ENCODE assay signal across 8 cellular contexts in genomic region chr2:201259216-201259615, GRCh38. TPM values are rescaled to one million over a fixed set of nuclear protein-coding genes. Genes with fewer than 3 reads are reported as not detected.
DNase-seq lines count a peak whose midpoint lies in the region; ATAC-seq and TF ChIP-seq lines count a peak whose summit lies in the region.

No MANE protein-coding gene starts in this region.

- no peak for TF ChIP-seq CTCF in prostate gland (IDR thresholded peaks at IDR 0.05)

- H3K27ac Mint-ChIP-seq in stimulated activated naive CD8-positive, alpha-beta T cell treated with anti-CD3 and anti-CD28 coated beads, Interleukin-15, Interleukin-2, amounts not matched to agents 100 ng/mL and 50 ng/mL, for 24 hours: peak overlapping the region; percentile 65
- peak overlapping the region; percentile 98 for H3K27ac Mint-ChIP-seq in activated naive CD8-positive, alpha-beta T cell treated with anti-CD3 and anti-CD28 coated beads, Interleukin-2, amount 10 ng/mL, durations not matched to agents 7 days and 5 days
- H3K27ac Mint-ChIP-seq in memory B cell: peak overlapping the region; percentile 99

- H3K4me3 Mint-ChIP-seq in stimulated activated naive CD8-positive, alpha-beta T cell treated with anti-CD3 and anti-CD28 coated beads, Interleukin-15, Interleukin-2, amounts not matched to agents 100 ng/mL and 50 ng/mL, for 24 hours: peak overlapping the region; percentile 93
- peak overlapping the region; percentile 83 for H3K4me3 Mint-ChIP-seq in activated naive CD8-positive, alpha-beta T cell treated with anti-CD3 and anti-CD28 coated beads, Interleukin-2, amount 10 ng/mL, durations not matched to agents 7 days and 5 days
- peak overlapping the region; percentile 14 for H3K4me3 Mint-ChIP-seq in memory B cell

- no peak overlapping the region for H3K27ac ChIP-seq in prostate gland

- WGBS in prostate gland: 84% methylated on average over 5 of the region's 5 CpGs

- no peak for DNase-seq in stimulated activated naive CD8-positive, alpha-beta T cell treated with anti-CD3 and anti-CD28 coated beads, Interleukin-15, Interleukin-2, amounts not matched to agents 100 U/mL and 50 U/mL, for 24 hours
- no peak for DNase-seq in activated naive CD8-positive, alpha-beta T cell treated with anti-CD3 and anti-CD28 coated beads, Interleukin-2, amount 10 ng/mL, durations not matched to agents 7 days and 5 days
- no peak for DNase-seq in memory B cell (ENCODE audit: low spot score in 2 of 2)
- DNase-seq in prostate gland (ENCODE audit: low spot score): no peak
- no peak for DNase-seq in EL

- POLR2A ChIA-PET in activated naive CD8-positive, alpha-beta T cell treated with anti-CD3 and anti-CD28 coated beads, Interleukin-2, amount 10 ng/mL, durations not matched to agents 7 days and 5 days (lab: Charles Lee): interaction anchor here (0.7 to 11.3 kb wide), 13 partner anchors 11 to 521 kb away, joined by 3 to 147 read pairs (median 10); partner anchors contain the start of genes ALS2, CASP10, CLK1 and STRADB

- TF ChIP-seq POLR2A in prostate gland (IDR thresholded peaks at IDR 0.05): no peak

- intact Hi-C loops in prostate gland (cut with DNase I): no loop called here

- H3K4me1 Mint-ChIP-seq in stimulated activated naive CD8-positive, alpha-beta T cell treated with anti-CD3 and anti-CD28 coated beads, Interleukin-15, Interleukin-2, amounts not matched to agents 100 ng/mL and 50 ng/mL, for 24 hours (ENCODE audit: low read depth): peaks cover 89% of the 10 kb centered on the region
- H3K4me1 Mint-ChIP-seq in activated naive CD8-positive, alpha-beta T cell treated with anti-CD3 and anti-CD28 coated beads, Interleukin-2, amount 10 ng/mL, durations not matched to agents 7 days and 5 days: peaks cover 66% of the 10 kb centered on the region
- peaks cover 41% of the 10 kb centered on the region for H3K4me1 Mint-ChIP-seq in memory B cell

- H3K4me3 ChIP-seq in prostate gland: peak overlapping the region in 1 of 2 donors; percentile 38

- ATAC-seq in stimulated activated naive CD8-positive, alpha-beta T cell treated with anti-CD3 and anti-CD28 coated beads, Interleukin-15, Interleukin-2, amounts not matched to agents 100 U/mL and 50 U/mL, for 24 hours: no peak
- no peak for ATAC-seq in activated naive CD8-positive, alpha-beta T cell treated with anti-CD3 and anti-CD28 coated beads, Interleukin-2, amount 10 ng/mL, durations not matched to agents 7 days and 5 days (ENCODE audit: low read depth)
- ATAC-seq in memory B cell (ENCODE audit: low read depth) (no peak), HG03565 (IDR thresholded peaks at IDR 0.05; ENCODE audit: unreplicated experiment) (no peak)
- no peak for ATAC-seq in activated CD4-positive, CD25-positive, alpha-beta regulatory T cell treated with anti-CD3 and anti-CD28 coated beads, Interleukin-2, amount 50 U/mL, for 24 hours

- no peaks in the 10 kb centered on the region for H3K27me3 ChIP-seq in prostate gland (replicated peaks; ENCODE audit: insufficient read depth)

- no peaks in the 10 kb centered on the region for H3K9me3 Mint-ChIP-seq in stimulated activated naive CD8-positive, alpha-beta T cell treated with anti-CD3 and anti-CD28 coated beads, Interleukin-15, Interleukin-2, amounts not matched to agents 100 ng/mL and 50 ng/mL, for 24 hours
- H3K9me3 Mint-ChIP-seq in activated naive CD8-positive, alpha-beta T cell treated with anti-CD3 and anti-CD28 coated beads, Interleukin-2, amount 10 ng/mL, durations not matched to agents 7 days and 5 days: no peaks in the 10 kb centered on the region
- H3K9me3 Mint-ChIP-seq in memory B cell: no peaks in the 10 kb centered on the region

- H3K36me3 ChIP-seq in prostate gland: no peaks in the 10 kb centered on the region

- H3K9me3 ChIP-seq in prostate gland: no peaks in the 10 kb centered on the region

- no peaks in the 10 kb centered on the region for H3K27me3 Mint-ChIP-seq in stimulated activated naive CD8-positive, alpha-beta T cell treated with anti-CD3 and anti-CD28 coated beads, Interleukin-15, Interleukin-2, amounts not matched to agents 100 ng/mL and 50 ng/mL, for 24 hours
- no peaks in the 10 kb centered on the region for H3K27me3 Mint-ChIP-seq in activated naive CD8-positive, alpha-beta T cell treated with anti-CD3 and anti-CD28 coated beads, Interleukin-2, amount 10 ng/mL, durations not matched to agents 7 days and 5 days
- H3K27me3 Mint-ChIP-seq in memory B cell: no peaks in the 10 kb centered on the region

- no peaks in the 10 kb centered on the region for H3K4me1 ChIP-seq in prostate gland (replicated peaks)

- H3K36me3 Mint-ChIP-seq in stimulated activated naive CD8-positive, alpha-beta T cell treated with anti-CD3 and anti-CD28 coated beads, Interleukin-15, Interleukin-2, amounts not matched to agents 100 ng/mL and 50 ng/mL, for 24 hours (ENCODE audit: low read depth): peaks cover 19% of the 10 kb centered on the region
- H3K36me3 Mint-ChIP-seq in activated naive CD8-positive, alpha-beta T cell treated with anti-CD3 and anti-CD28 coated beads, Interleukin-2, amount 10 ng/mL, durations not matched to agents 7 days and 5 days: peaks cover 25% of the 10 kb centered on the region
- H3K36me3 Mint-ChIP-seq in memory B cell: peaks cover 3% of the 10 kb centered on the region

RNA-seq across cellular contexts. Expression of gene CASP8, which starts 1.1 kb away (rescaled TPM):
- 100 to 1,000 TPM; 115 to 127 TPM for total RNA-seq in activated naive CD8-positive, alpha-beta T cell treated with anti-CD3 and anti-CD28 coated beads, Interleukin-2, amount 10 ng/mL, durations not matched to agents 7 days and 5 days
- total RNA-seq in prostate gland: 10 to 100 TPM in 1 of 2 donors, 1 to 10 TPM in 1; 10.0 to 16.9 TPM

Comparison
In these comparisons a context has a peak if more than half of its experiments do, and no peak if none do; other contexts are left out.
1. H3K4me3 Mint-ChIP-seq: peak in every context shown above with its lines; median percentile 93 in stimulated activated naive CD8-positive, alpha-beta T cell treated with anti-CD3 and anti-CD28 coated beads, Interleukin-15, Interleukin-2, amounts not matched to agents 100 ng/mL and 50 ng/mL, for 24 hours; 83 in activated naive CD8-positive, alpha-beta T cell treated with anti-CD3 and anti-CD28 coated beads, Interleukin-2, amount 10 ng/mL, durations not matched to agents 7 days and 5 days; 14 in memory B cell.
2. RNA of gene CASP8, which starts 1.1 kb away (total RNA-seq): 115 to 127 TPM in activated naive CD8-positive, alpha-beta T cell treated with anti-CD3 and anti-CD28 coated beads, Interleukin-2, amount 10 ng/mL, durations not matched to agents 7 days and 5 days; 10.0 to 16.9 TPM in prostate gland; every median in the first group is over 4 times any median in the second.
3. Peak in every context shown above with its lines, with median percentiles within 50 percentile points of each other: H3K27ac Mint-ChIP-seq.